Comparison of ENCODE assay signal across 9 cellular contexts in genomic region chr13:106373304-106373988, GRCh38.
A peak's percentile ranks its signal among the peaks of the same experiment; 100 is the strongest.
DNase-seq lines count a peak whose midpoint lies in the region; ATAC-seq and FAIRE-seq lines count a peak whose summit lies in the region.
"Had no signal": no experiment of that assay in that cellular context is flagged by ENCODE, and none has a peak within 500 bp of the region (broad histone marks: within the 10 kb centered on the region; RNA-seq: fewer than 3 reads in every experiment).

No MANE protein-coding gene starts in this region.

- FAIRE-seq in HTR-8/SVneo (lab: Jason Lieb, UNC) = no peak
- FAIRE-seq: islet of Langerhans had no signal

- DNase-seq in NCI-H345 (lab: John Stamatoyannopoulos, UW) = peak; percentile 84
- no peak for DNase-seq in naive thymus-derived CD4-positive, alpha-beta T cell
- no peak for DNase-seq in NCI-H446 treated with DMSO at 0.1 percent for 48 hours (lab: John Stamatoyannopoulos, UW)
- no peak for DNase-seq in Right ventricle myocardium inferior (ENCODE audit: missing footprints)
- no peak for DNase-seq in HTR-8/SVneo (ENCODE audit: insufficient read length, low spot score)
- no peak for DNase-seq in MG63

- H3K27ac ChIP-seq in naive thymus-derived CD4-positive, alpha-beta T cell (ENCODE audit: low read depth, low read length) = no peak overlapping the region

- no peaks in the 10 kb centered on the region for H3K36me3 Mint-ChIP-seq in naive thymus-derived CD4-positive, alpha-beta T cell

- no peaks in the 10 kb centered on the region for H3K36me3 ChIP-seq in naive thymus-derived CD4-positive, alpha-beta T cell (ENCODE audit: control insufficient read depth in 2 of 3, insufficient read depth in 3 of 3, low read length in 3 of 3)
- H3K36me3 ChIP-seq in MG63 = no peaks in the 10 kb centered on the region

- intact Hi-C loops in naive thymus-derived CD4-positive, alpha-beta T cell (cut with micrococcal nuclease) = no loop called here
- intact Hi-C loops in Right ventricle myocardium inferior (cut with DNase I) = no loop called here

- peaks cover 2 to 32% (median 21%) of the 10 kb centered on the region in 5 donors for H3K27me3 Mint-ChIP-seq in naive thymus-derived CD4-positive, alpha-beta T cell

- no peak overlapping the region for H3K4me3 ChIP-seq in naive thymus-derived CD4-positive, alpha-beta T cell (ENCODE audit: low read length)
- no peak overlapping the region for H3K4me3 ChIP-seq in MG63

- H3K9me3 ChIP-seq in naive thymus-derived CD4-positive, alpha-beta T cell (ENCODE audit: control insufficient read depth in 2 of 3, low read length in 3 of 3) = no peaks in the 10 kb centered on the region
- H3K9me3 ChIP-seq in MG63 = no peaks in the 10 kb centered on the region

- no peaks in the 10 kb centered on the region for H3K27me3 ChIP-seq in naive thymus-derived CD4-positive, alpha-beta T cell (ENCODE audit: control insufficient read depth in 2 of 2, insufficient read depth in 2 of 2, low read length in 2 of 2)
- no peaks in the 10 kb centered on the region for H3K27me3 ChIP-seq in MG63

- ATAC-seq in GM19023 (IDR thresholded peaks at IDR 0.05; ENCODE audit: unreplicated experiment) = peak; percentile 55
- peak; percentile 50 for ATAC-seq in HG02938 (IDR thresholded peaks at IDR 0.05; ENCODE audit: unreplicated experiment)
- ATAC-seq in naive thymus-derived CD4-positive, alpha-beta T cell = peak; percentile 12
- no peak for ATAC-seq in Right ventricle myocardium inferior

- no peak overlapping the region for H3K27ac Mint-ChIP-seq in naive thymus-derived CD4-positive, alpha-beta T cell

- H3K4me1 Mint-ChIP-seq in naive thymus-derived CD4-positive, alpha-beta T cell = peaks cover 0 to 2% (median 0%) of the 10 kb centered on the region in 7 donors

- no peaks in the 10 kb centered on the region for H3K4me1 ChIP-seq in naive thymus-derived CD4-positive, alpha-beta T cell (ENCODE audit: control insufficient read depth in 2 of 2, insufficient read depth in 2 of 2, low read length in 2 of 2)

- H3K4me3 Mint-ChIP-seq in naive thymus-derived CD4-positive, alpha-beta T cell = no peak overlapping the region

- POLR2A ChIA-PET in naive thymus-derived CD4-positive, alpha-beta T cell (lab: Charles Lee) = no interaction called here

- peaks cover 0 to 2% (median 0%) of the 10 kb centered on the region in 11 donors for H3K9me3 Mint-ChIP-seq in naive thymus-derived CD4-positive, alpha-beta T cell

- CTCF ChIA-PET in naive thymus-derived CD4-positive, alpha-beta T cell (lab: Charles Lee) = no interaction called here
